11 cellular contexts compared by ENCODE assay signal in the genomic region with DNA sequence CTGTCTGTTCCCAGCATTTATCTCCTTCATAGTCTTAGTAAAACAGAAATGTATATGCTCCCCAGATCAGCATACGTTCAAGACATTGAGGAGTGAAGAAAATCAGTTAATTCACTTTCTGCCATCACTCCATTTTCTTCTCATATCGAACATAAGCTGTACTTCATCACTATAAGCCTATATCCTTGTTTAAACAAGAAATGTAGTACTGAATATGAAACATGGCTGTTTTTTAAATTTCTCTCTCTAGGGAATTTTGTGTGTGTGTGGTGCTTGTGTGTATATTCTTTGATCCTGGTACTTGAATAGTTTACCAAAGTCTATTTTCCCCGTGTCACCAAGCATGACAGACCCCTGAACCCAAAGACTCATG.
DNase-seq lines count a peak whose midpoint lies in the region; ATAC-seq, FAIRE-seq and TF ChIP-seq lines count a peak whose summit lies in the region.
"Had no signal": no experiment of that assay in that cellular context is flagged by ENCODE, and none has a peak within 500 bp of the region (broad histone marks: within the 10 kb centered on the region; RNA-seq: fewer than 3 reads in every experiment).

No MANE protein-coding gene starts in this region.

- H3K9me3 Mint-ChIP-seq in MCF 10A (ENCODE audit: unreplicated experiment), result no peaks in the 10 kb centered on the region
- H3K9me3 Mint-ChIP-seq in activated CD4-positive, alpha-beta memory T cell treated with anti-CD3 and anti-CD28 coated beads for 36 hours, result no peaks in the 10 kb centered on the region

- H3K27ac ChIP-seq in breast epithelium (peak overlapping the region in 1 of 2 donors; percentile 94), keratinocyte (ENCODE audit: control insufficient read depth, insufficient read depth, low read length) (no peak overlapping the region), thyroid gland (peak overlapping the region; percentile 77 to 97 (median 91))

- CTCF ChIA-PET in MCF 10A (lab: Yijun Ruan, JAX), result interaction anchor here (0.6 to 1.3 kb wide), 4 partner anchors 18 to 400 kb away, joined by 3 to 4 read pairs (median 4); a partner anchor contains a TSS
- CTCF ChIA-PET in activated CD4-positive, alpha-beta memory T cell treated with anti-CD3 and anti-CD28 coated beads for 36 hours (lab: Charles Lee), result interaction anchor here (1.5 to 6.3 kb wide), 3 partner anchors 11 to 22 kb away, joined by 8 to 37 read pairs (median 10); a partner anchor contains a TSS

- intact Hi-C loops in MCF 10A (cut with micrococcal nuclease), result no loop called here
- intact Hi-C loops in breast epithelium (cut with DNase I; ENCODE audit: low total_unique reads), result no loop called here
- intact Hi-C loops in activated CD4-positive, alpha-beta memory T cell treated with anti-CD3 and anti-CD28 coated beads for 36 hours (cut with micrococcal nuclease), result no loop called here
- intact Hi-C loops in thyroid gland (cut with DNase I), result loop anchor here (10.0 kb wide), 1 partner anchor 140 kb away; a partner anchor contains a TSS

- no peak for TF ChIP-seq POLR2A in breast epithelium (IDR thresholded peaks at IDR 0.05)
- no peak for TF ChIP-seq POLR2A in thyroid gland (IDR thresholded peaks at IDR 0.05)

- H3K79me2 ChIP-seq in keratinocyte (ENCODE audit: control insufficient read depth, insufficient read depth, low read length), result peaks cover 6% of the 10 kb centered on the region

- no peak for TF ChIP-seq CTCF in MCF 10A (IDR thresholded peaks at IDR 0.05; ENCODE audit: unreplicated experiment)
- TF ChIP-seq CTCF in breast epithelium (IDR thresholded peaks at IDR 0.05), result no peak
- no peak for TF ChIP-seq CTCF in keratinocyte (optimal IDR thresholded peaks at IDR 0.05 in 1 of 3, IDR thresholded peaks at IDR 0.05 in 1 of 3, conservative IDR thresholded peaks at IDR 0.05 in 1 of 3; ENCODE audit: extremely low read depth in 1 of 3, insufficient read depth in 2 of 3, low read length in 3 of 3)
- TF ChIP-seq CTCF in thyroid gland (IDR thresholded peaks at IDR 0.05), result no peak

- no peak overlapping the region for H3K4me2 ChIP-seq in keratinocyte (ENCODE audit: control insufficient read depth, extremely low read depth, insufficient read depth, low read depth, low read length)

- DNase-seq in MCF 10A (ENCODE audit: unreplicated experiment) (no peak), breast epithelium (ENCODE audit: low spot score in 2 of 2) (no peak), keratinocyte (ENCODE audit: low read depth, low spot score) (no peak), thyroid gland (no peak), MG63 (no peak)
- no peak for DNase-seq in activated CD4-positive, alpha-beta memory T cell treated with anti-CD3 and anti-CD28 coated beads for 36 hours
- DNase-seq: activated effector memory CD4-positive, alpha-beta T cell treated with anti-CD3 and anti-CD28 coated beads, Interleukin-2, amount 50 U/mL, for 16 hours had no signal

- H3K4me1 ChIP-seq in breast epithelium (no peaks in the 10 kb centered on the region), keratinocyte (ENCODE audit: control insufficient read depth, extremely low read depth, insufficient read depth, low read length) (peaks cover 9% of the 10 kb centered on the region), thyroid gland (peaks cover 0 to 5% of the 10 kb centered on the region in 2 donors)

- POLR2A ChIA-PET in MCF 10A (lab: Yijun Ruan, JAX), result interaction anchor here (0.6 to 19.0 kb wide), 33 partner anchors 8 to 1700 kb away, joined by 3 to 1160 read pairs (median 72); partner anchors contain the start of gene HFE
- POLR2A ChIA-PET in activated CD4-positive, alpha-beta memory T cell treated with anti-CD3 and anti-CD28 coated beads for 36 hours (lab: Charles Lee), result interaction anchor here (1.1 to 9.3 kb wide), 11 partner anchors 8 to 151 kb away, joined by 3 to 336 read pairs (median 125); a partner anchor contains a TSS

- WGBS in thyroid gland, 2 donors, result 52 to 53% methylated on average over 3 of the region's 3 CpGs

- H3K27me3 ChIP-seq in breast epithelium (no peaks in the 10 kb centered on the region), keratinocyte (ENCODE audit: control insufficient read depth, extremely low read depth, insufficient read depth, low read length) (no peaks in the 10 kb centered on the region), thyroid gland (no peaks in the 10 kb centered on the region), MG63 (no peaks in the 10 kb centered on the region)
- H3K27me3 ChIP-seq: SJSA1 had no signal

- no TSS peak for BruUV-seq in MCF 10A (replicated peaks; lab: Mats Ljungman, UMichigan)

- H3K9ac ChIP-seq in keratinocyte (ENCODE audit: control insufficient read depth, extremely low read depth, insufficient read depth, low read length), result peak overlapping the region; percentile 95

- peaks cover 4% of the 10 kb centered on the region for H4K20me1 ChIP-seq in keratinocyte (ENCODE audit: control insufficient read depth, extremely low read depth, insufficient read depth, low read length)

- no peaks in the 10 kb centered on the region for H3K27me3 Mint-ChIP-seq in MCF 10A (ENCODE audit: insufficient read depth, unreplicated experiment)
- H3K27me3 Mint-ChIP-seq in activated CD4-positive, alpha-beta memory T cell treated with anti-CD3 and anti-CD28 coated beads for 36 hours, result peaks cover 3% of the 10 kb centered on the region

- no peak for FAIRE-seq in keratinocyte (lab: Jason Lieb, UNC)
- FAIRE-seq: frontal cortex had no signal

- H3K4me3 ChIP-seq in breast epithelium, result no peak overlapping the region
- H3K4me3 ChIP-seq in keratinocyte (ENCODE audit: control insufficient read depth in 2 of 3, extremely low read depth in 1 of 3, insufficient read depth in 2 of 3, low read depth in 1 of 3, low read length in 3 of 3), result no peak overlapping the region
- no peak overlapping the region for H3K4me3 ChIP-seq in thyroid gland (replicated peaks in 1 of 3)
- H3K4me3 ChIP-seq in MG63, result no peak overlapping the region; the same call in 1 of the 2 replicates

- H3K36me3 Mint-ChIP-seq in MCF 10A (ENCODE audit: insufficient read depth, unreplicated experiment), result peaks cover 21% of the 10 kb centered on the region
- peaks cover 29% of the 10 kb centered on the region for H3K36me3 Mint-ChIP-seq in activated CD4-positive, alpha-beta memory T cell treated with anti-CD3 and anti-CD28 coated beads for 36 hours

- H3K9me1 ChIP-seq in keratinocyte (ENCODE audit: control insufficient read depth, extremely low read depth, insufficient read depth, low read length), result no peaks in the 10 kb centered on the region

- peaks cover 23% of the 10 kb centered on the region for H3K4me1 Mint-ChIP-seq in MCF 10A (ENCODE audit: insufficient read depth, unreplicated experiment)
- peaks cover 23% of the 10 kb centered on the region for H3K4me1 Mint-ChIP-seq in activated CD4-positive, alpha-beta memory T cell treated with anti-CD3 and anti-CD28 coated beads for 36 hours (ENCODE audit: low read depth)

- peak overlapping the region; percentile 93 for H3K4me3 Mint-ChIP-seq in MCF 10A (ENCODE audit: unreplicated experiment)
- H3K4me3 Mint-ChIP-seq in activated CD4-positive, alpha-beta memory T cell treated with anti-CD3 and anti-CD28 coated beads for 36 hours, result no peak overlapping the region

- peak overlapping the region; percentile 96 for H3K27ac Mint-ChIP-seq in MCF 10A (ENCODE audit: low read depth, unreplicated experiment)
- H3K27ac Mint-ChIP-seq in activated CD4-positive, alpha-beta memory T cell treated with anti-CD3 and anti-CD28 coated beads for 36 hours, result peak overlapping the region; percentile 99

- ATAC-seq in GM18909 (IDR thresholded peaks at IDR 0.05; ENCODE audit: poor library complexity, unreplicated experiment) (no peak), GM19035 (IDR thresholded peaks at IDR 0.05; ENCODE audit: unreplicated experiment) (no peak)

- H2AFZ ChIP-seq in keratinocyte (ENCODE audit: control insufficient read depth, low read length), result no peak overlapping the region

- H3K36me3 ChIP-seq in breast epithelium (no peaks in the 10 kb centered on the region), keratinocyte (ENCODE audit: control insufficient read depth in 2 of 2, extremely low read depth in 1 of 2, insufficient read depth in 2 of 2, low read length in 2 of 2) (no peaks in the 10 kb centered on the region), thyroid gland (no peaks in the 10 kb centered on the region), MG63 (peaks cover 8% of the 10 kb centered on the region; the same call in 1 of the 2 replicates)

- dilution Hi-C loops in keratinocyte (cut with MboI; ENCODE audit: extremely low pct_ligation_motif_present, low sequenced_read_pairs), result no loop called here

- H3K9me3 ChIP-seq in breast epithelium (no peaks in the 10 kb centered on the region), keratinocyte (ENCODE audit: control insufficient read depth, low read depth, low read length) (no peaks in the 10 kb centered on the region), thyroid gland (no peaks in the 10 kb centered on the region), MG63 (no peaks in the 10 kb centered on the region)
- H3K9me3 ChIP-seq: SJSA1 had no signal
